11 cellular contexts compared by ENCODE assay signal in the genomic region with DNA sequence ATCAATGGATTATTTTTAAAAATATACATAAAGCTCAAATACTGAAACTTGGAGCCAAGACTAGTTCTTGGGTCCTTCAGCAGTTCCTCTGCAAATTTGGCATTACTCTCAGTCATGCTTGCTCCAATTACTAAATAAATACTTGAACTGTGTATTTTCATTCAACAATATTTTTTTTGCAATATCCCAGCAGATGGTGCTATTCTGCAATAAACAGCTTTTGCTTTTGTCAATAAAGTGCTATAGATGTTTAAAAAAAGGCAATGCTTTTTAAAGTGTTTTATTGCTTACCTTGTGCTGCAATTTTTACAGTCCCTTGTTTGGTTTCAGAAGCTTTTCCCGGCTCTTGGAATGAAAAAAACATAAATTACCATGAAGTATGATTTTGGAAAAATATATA.
DNase-seq lines count a peak whose midpoint lies in the region; ATAC-seq and TF ChIP-seq lines count a peak whose summit lies in the region.
"Had no signal": no experiment of that assay in that cellular context is flagged by ENCODE, and none has a peak within 500 bp of the region (broad histone marks: within the 10 kb centered on the region; RNA-seq: fewer than 3 reads in every experiment).

No MANE protein-coding gene starts in this region.

- POLR2A ChIA-PET in activated CD4-positive, alpha-beta memory T cell treated with anti-CD3 and anti-CD28 coated beads for 36 hours (lab: Charles Lee), result no interaction called here

- TF ChIP-seq CTCF in GM12865 (IDR thresholded peaks at IDR 0.05; ENCODE audit: insufficient read depth, low read depth, low read length, missing control alignments) (peak; percentile 10), osteoblast (IDR thresholded peaks at IDR 0.05; ENCODE audit: extremely low read depth, low read depth, low read length) (peak; percentile 28), ascending aorta (IDR thresholded peaks at IDR 0.05) (no peak)

- H2AFZ ChIP-seq in osteoblast (ENCODE audit: low read length), result no peak overlapping the region

- H4K20me1 ChIP-seq in osteoblast (ENCODE audit: insufficient read depth, low read length), result no peaks in the 10 kb centered on the region

- H3K27ac ChIP-seq in osteoblast (ENCODE audit: low read depth, low read length) (no peak overlapping the region), ascending aorta (no peak overlapping the region)
- H3K27ac ChIP-seq: thoracic aorta had no signal

- H3K36me3 ChIP-seq in osteoblast (ENCODE audit: insufficient read depth, low read length) (no peaks in the 10 kb centered on the region), ascending aorta (no peaks in the 10 kb centered on the region)
- H3K36me3 ChIP-seq: thoracic aorta had no signal

- no peak overlapping the region for H3K27ac Mint-ChIP-seq in activated T-helper 17 cell treated with anti-CD3 and anti-CD28 coated beads, Interleukin-2, amount 50 U/mL, for 72 hours
- H3K27ac Mint-ChIP-seq in activated CD4-positive, alpha-beta memory T cell treated with anti-CD3 and anti-CD28 coated beads for 36 hours, result no peak overlapping the region
- H3K27ac Mint-ChIP-seq: naive B cell had no signal

- H3K36me3 Mint-ChIP-seq in activated T-helper 17 cell treated with anti-CD3 and anti-CD28 coated beads, Interleukin-2, amount 50 U/mL, for 72 hours (ENCODE audit: low read depth), result no peaks in the 10 kb centered on the region
- no peaks in the 10 kb centered on the region for H3K36me3 Mint-ChIP-seq in activated CD4-positive, alpha-beta memory T cell treated with anti-CD3 and anti-CD28 coated beads for 36 hours
- H3K36me3 Mint-ChIP-seq: naive B cell had no signal

- H3K27me3 Mint-ChIP-seq in activated T-helper 17 cell treated with anti-CD3 and anti-CD28 coated beads, Interleukin-2, amount 50 U/mL, for 72 hours, result no peaks in the 10 kb centered on the region
- no peaks in the 10 kb centered on the region for H3K27me3 Mint-ChIP-seq in activated CD4-positive, alpha-beta memory T cell treated with anti-CD3 and anti-CD28 coated beads for 36 hours
- H3K27me3 Mint-ChIP-seq: central memory CD8-positive, alpha-beta T cell; naive B cell had no signal

- no peak overlapping the region for H3K4me3 Mint-ChIP-seq in activated T-helper 17 cell treated with anti-CD3 and anti-CD28 coated beads, Interleukin-2, amount 50 U/mL, for 72 hours
- no peak overlapping the region for H3K4me3 Mint-ChIP-seq in activated CD4-positive, alpha-beta memory T cell treated with anti-CD3 and anti-CD28 coated beads for 36 hours
- H3K4me3 Mint-ChIP-seq: central memory CD8-positive, alpha-beta T cell; naive B cell had no signal

- DNase-seq in GM12865 (ENCODE audit: low read depth) (peak; percentile 9), NCI-H1930 (lab: John Stamatoyannopoulos, UW) (peak; percentile 18 to 52), amniotic epithelial cell (ENCODE audit: low read depth) (peak; percentile 12), osteoblast (ENCODE audit: insufficient read length, low spot score, missing footprints) (no peak), ascending aorta (ENCODE audit: low spot score in 2 of 2) (no peak)
- no peak for DNase-seq in activated CD4-positive, alpha-beta memory T cell treated with anti-CD3 and anti-CD28 coated beads for 36 hours
- no peak for DNase-seq in stimulated activated CD4-positive, alpha-beta T cell treated with anti-CD3 and anti-CD28 coated beads, Interleukin-12 subunit alpha, Interleukin-12 subunit beta, amount 100 ng/mL, for 4 hours
- DNase-seq: naive B cell had no signal

- H3K27me3 ChIP-seq in osteoblast (ENCODE audit: insufficient read depth, low read length), result no peaks in the 10 kb centered on the region
- no peaks in the 10 kb centered on the region for H3K27me3 ChIP-seq in ascending aorta

- no peak for ATAC-seq in activated T-helper 17 cell treated with anti-CD3 and anti-CD28 coated beads, Interleukin-2, amount 50 U/mL, for 72 hours (replicated peaks)

- H3K79me2 ChIP-seq in osteoblast (ENCODE audit: insufficient read depth, low read length), result no peaks in the 10 kb centered on the region

- no peaks in the 10 kb centered on the region for H3K4me1 Mint-ChIP-seq in activated T-helper 17 cell treated with anti-CD3 and anti-CD28 coated beads, Interleukin-2, amount 50 U/mL, for 72 hours
- no peaks in the 10 kb centered on the region for H3K4me1 Mint-ChIP-seq in activated CD4-positive, alpha-beta memory T cell treated with anti-CD3 and anti-CD28 coated beads for 36 hours (ENCODE audit: low read depth)
- H3K4me1 Mint-ChIP-seq: central memory CD8-positive, alpha-beta T cell; naive B cell had no signal

- intact Hi-C loops in ascending aorta (cut with DNase I), result no loop called here
- intact Hi-C loops in activated CD4-positive, alpha-beta memory T cell treated with anti-CD3 and anti-CD28 coated beads for 36 hours (cut with micrococcal nuclease), result no loop called here

- H3K4me2 ChIP-seq in osteoblast (ENCODE audit: insufficient read depth, low read length), result no peak overlapping the region

- H3K4me3 ChIP-seq in GM12865 (ENCODE audit: low read depth, low read length) (no peak overlapping the region), osteoblast (ENCODE audit: insufficient read depth, low read length) (no peak overlapping the region), ascending aorta (no peak overlapping the region)
- H3K4me3 ChIP-seq: thoracic aorta had no signal

- no peaks in the 10 kb centered on the region for H3K4me1 ChIP-seq in osteoblast (ENCODE audit: insufficient read depth, low read length)
- no peaks in the 10 kb centered on the region for H3K4me1 ChIP-seq in ascending aorta

- CTCF ChIA-PET in activated CD4-positive, alpha-beta memory T cell treated with anti-CD3 and anti-CD28 coated beads for 36 hours (lab: Charles Lee), result interaction anchor here (0.7 kb wide), 1 partner anchor 322 kb away, joined by 3 read pairs; no protein-coding TSS in a partner anchor

- H3K9me3 ChIP-seq in osteoblast (ENCODE audit: low read depth, low read length) (no peaks in the 10 kb centered on the region), ascending aorta (no peaks in the 10 kb centered on the region)
- H3K9me3 ChIP-seq: thoracic aorta had no signal

- no peaks in the 10 kb centered on the region for H3K9me3 Mint-ChIP-seq in activated T-helper 17 cell treated with anti-CD3 and anti-CD28 coated beads, Interleukin-2, amount 50 U/mL, for 72 hours
- H3K9me3 Mint-ChIP-seq in activated CD4-positive, alpha-beta memory T cell treated with anti-CD3 and anti-CD28 coated beads for 36 hours, result no peaks in the 10 kb centered on the region
- H3K9me3 Mint-ChIP-seq: central memory CD8-positive, alpha-beta T cell had no signal

Comparison
In these comparisons a context has a peak if more than half of its experiments do, and no peak if none do; other contexts are left out.
1. DNase-seq: peak in GM12865 (single experiment), NCI-H1930 (2 of 2) and amniotic epithelial cell (single experiment); none in osteoblast (single experiment), ascending aorta (0 of 2), activated CD4-positive, alpha-beta memory T cell treated with anti-CD3 and anti-CD28 coated beads for 36 hours (single experiment) and stimulated activated CD4-positive, alpha-beta T cell treated with anti-CD3 and anti-CD28 coated beads, Interleukin-12 subunit alpha, Interleukin-12 subunit beta, amount 100 ng/mL, for 4 hours (single experiment).
2. CTCF ChIP-seq: peak in GM12865 (single experiment) and osteoblast (single experiment); none in ascending aorta (0 of 3).